In the genomic region with DNA sequence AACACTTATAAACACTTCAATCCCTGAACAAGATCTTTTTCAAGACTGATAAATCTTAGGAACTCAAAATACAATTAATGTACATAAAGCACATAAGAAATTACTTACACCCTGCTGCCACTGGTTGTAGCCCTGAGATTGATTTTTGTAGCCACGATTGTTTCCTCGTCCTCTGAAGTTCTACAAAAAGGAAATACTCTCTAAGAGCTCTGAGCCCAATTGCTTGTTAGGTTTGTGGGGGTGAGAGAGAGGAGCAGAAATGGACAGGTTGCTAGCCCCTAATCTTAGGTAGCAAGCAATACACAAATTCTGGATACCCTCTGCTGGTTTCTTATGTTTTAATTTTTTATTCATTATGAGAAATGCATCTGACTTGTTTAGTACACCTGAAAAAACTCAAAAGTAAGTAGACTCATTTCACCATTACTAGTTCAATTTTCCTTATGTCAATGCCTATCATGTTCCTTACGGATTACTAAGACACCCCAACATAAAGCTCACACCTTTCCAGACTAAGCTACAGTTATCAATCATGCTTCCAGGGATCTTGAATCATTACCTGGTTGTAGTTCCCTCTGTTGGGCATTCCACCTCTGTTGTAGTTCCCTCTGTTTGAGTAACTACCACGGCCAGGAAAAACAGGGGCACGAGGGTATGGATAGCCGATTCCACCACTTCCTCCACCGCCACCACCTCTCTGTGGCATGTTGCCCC, we compare ENCODE assay signal across 18 cellular contexts. TPM values are rescaled to one million over a fixed set of nuclear protein-coding genes. Genes with fewer than 3 reads are reported as not detected.
DNase-seq lines count a peak whose midpoint lies in the region; ATAC-seq, FAIRE-seq and TF ChIP-seq lines count a peak whose summit lies in the region.
"Had no signal": no experiment of that assay in that cellular context is flagged by ENCODE, and none has a peak within 500 bp of the region (broad histone marks: within the 10 kb centered on the region; RNA-seq: fewer than 3 reads in every experiment).

No MANE protein-coding gene starts in this region.

- H3K4me3 Mint-ChIP-seq in CD8-positive, alpha-beta T cell, result peak overlapping the region; percentile 55
- peak overlapping the region; percentile 37 for H3K4me3 Mint-ChIP-seq in activated CD4-positive, alpha-beta memory T cell treated with anti-CD3 and anti-CD28 coated beads, Interleukin-2, amount 10 ng/mL, durations not matched to agents 7 days and 5 days
- peak overlapping the region; percentile 11 for H3K4me3 Mint-ChIP-seq in memory B cell

- no peak for TF ChIP-seq RAD21 in A549 (conservative IDR thresholded peaks at IDR 0.05 in 1 of 2, IDR thresholded peaks at IDR 0.05 in 1 of 2)

- H3K9me3 ChIP-seq in A549, result no peaks in the 10 kb centered on the region
- H3K9me3 ChIP-seq in CD8-positive, alpha-beta T cell (ENCODE audit: low read length), result no peaks in the 10 kb centered on the region
- H3K9me3 ChIP-seq in gastrocnemius medialis, result no peaks in the 10 kb centered on the region
- H3K9me3 ChIP-seq: HAP-1, heart left ventricle, SJCRH30 had no signal

- peak overlapping the region; percentile 55 for H3K27ac Mint-ChIP-seq in CD8-positive, alpha-beta T cell
- H3K27ac Mint-ChIP-seq in activated CD4-positive, alpha-beta memory T cell treated with anti-CD3 and anti-CD28 coated beads, Interleukin-2, amount 10 ng/mL, durations not matched to agents 7 days and 5 days, result peak overlapping the region; percentile 70
- H3K27ac Mint-ChIP-seq in memory B cell, result peak overlapping the region; percentile 79

- DNase-seq in A549 (ENCODE audit: low read depth in 1 of 2, low spot score in 1 of 2) (no peak), memory B cell (ENCODE audit: low spot score in 2 of 2) (no peak), gastrocnemius medialis (no peak), DMS53 (lab: John Stamatoyannopoulos, UW) (no peak)
- no peak for DNase-seq in CD8-positive, alpha-beta T cell
- no peak for DNase-seq in activated CD4-positive, alpha-beta memory T cell treated with anti-CD3 and anti-CD28 coated beads, Interleukin-2, amount 10 ng/mL, durations not matched to agents 7 days and 5 days
- DNase-seq: central memory CD4-positive, alpha-beta T cell; erythroblast; heart left ventricle; kidney glomerular epithelial cell; right cardiac atrium; SJCRH30; stimulated activated CD4-positive, alpha-beta T cell treated with anti-CD3 and anti-CD28 coated beads, Interleukin-4, amount 100 ng/mL, for 4 hours; stimulated activated naive CD4-positive, alpha-beta T cell treated with Interleukin-2 at 50 U/mL for 16 hours; WERI-Rb-1 had no signal

- H3K9me3 Mint-ChIP-seq in CD8-positive, alpha-beta T cell, result no peaks in the 10 kb centered on the region
- no peaks in the 10 kb centered on the region for H3K9me3 Mint-ChIP-seq in activated CD4-positive, alpha-beta memory T cell treated with anti-CD3 and anti-CD28 coated beads, Interleukin-2, amount 10 ng/mL, durations not matched to agents 7 days and 5 days
- H3K9me3 Mint-ChIP-seq in memory B cell, result no peaks in the 10 kb centered on the region

- TF ChIP-seq POLR2A in A549 (IDR thresholded peaks at IDR 0.05; ENCODE audit: low read length), result no peak
- TF ChIP-seq POLR2A in gastrocnemius medialis (IDR thresholded peaks at IDR 0.05), result no peak

- peaks cover 88% of the 10 kb centered on the region for H3K36me3 Mint-ChIP-seq in CD8-positive, alpha-beta T cell
- H3K36me3 Mint-ChIP-seq in activated CD4-positive, alpha-beta memory T cell treated with anti-CD3 and anti-CD28 coated beads, Interleukin-2, amount 10 ng/mL, durations not matched to agents 7 days and 5 days (ENCODE audit: low read depth), result peaks cover 92% of the 10 kb centered on the region
- peaks cover 30% of the 10 kb centered on the region for H3K36me3 Mint-ChIP-seq in memory B cell

- CTCF ChIA-PET in A549 (lab: Yijun Ruan, JAX), result interaction anchor here (2.4 to 3.6 kb wide), 2 partner anchors 8 to 188 kb away, joined by 9 to 19 read pairs; no protein-coding TSS in a partner anchor
- CTCF ChIA-PET in CD8-positive, alpha-beta T cell (lab: Charles Lee), result interaction anchor here (1.1 to 1.2 kb wide), 2 partner anchors 11 to 54 kb away, joined by 3 to 4 read pairs; no protein-coding TSS in a partner anchor
- CTCF ChIA-PET in activated CD4-positive, alpha-beta memory T cell treated with anti-CD3 and anti-CD28 coated beads, Interleukin-2, amount 10 ng/mL, durations not matched to agents 7 days and 5 days (lab: Charles Lee), result interaction anchor here (0.8 to 3.2 kb wide), 3 partner anchors 19 to 187 kb away, joined by 3 to 15 read pairs (median 13); a partner anchor contains a TSS

- peak in 1 of 2 experiments; percentile 10; a peak in 1 of 6 replicates for ATAC-seq in A549
- ATAC-seq in CD8-positive, alpha-beta T cell, result peak; percentile 38
- no peak for ATAC-seq in memory B cell (ENCODE audit: low read depth)
- ATAC-seq in gastrocnemius medialis, result no peak
- no peak for ATAC-seq in HG03565 (IDR thresholded peaks at IDR 0.05; ENCODE audit: unreplicated experiment)
- no peak for ATAC-seq in GM18858 (IDR thresholded peaks at IDR 0.05; ENCODE audit: unreplicated experiment)
- ATAC-seq: heart left ventricle, right cardiac atrium had no signal

- peaks cover 71% of the 10 kb centered on the region for H3K36me3 ChIP-seq in CD8-positive, alpha-beta T cell (ENCODE audit: insufficient read depth, low read length)
- H3K36me3 ChIP-seq in gastrocnemius medialis, result peaks cover 0 to 99% of the 10 kb centered on the region in 2 donors

- TF ChIP-seq CTCF in A549 (IDR thresholded peaks at IDR 0.05) (no peak), gastrocnemius medialis (IDR thresholded peaks at IDR 0.05 in 4 of 5, conservative IDR thresholded peaks at IDR 0.05 in 1 of 5) (no peak)
- TF ChIP-seq CTCF in CD8-positive, alpha-beta T cell (IDR thresholded peaks at IDR 0.05), result no peak

- H3K27me3 ChIP-seq in CD8-positive, alpha-beta T cell (ENCODE audit: insufficient read depth, low read length), result no peaks in the 10 kb centered on the region
- H3K27me3 ChIP-seq in gastrocnemius medialis, result no peaks in the 10 kb centered on the region
- H3K27me3 ChIP-seq: heart left ventricle, SJCRH30 had no signal

- POLR2A ChIA-PET in A549 (lab: Yijun Ruan, JAX), result interaction anchor here (1.5 kb wide), 1 partner anchor 10 kb away, joined by 4 read pairs; no protein-coding TSS in a partner anchor
- POLR2A ChIA-PET in CD8-positive, alpha-beta T cell (lab: Charles Lee), result interaction anchor here (1.3 to 23.6 kb wide), 4 partner anchors 8 to 116 kb away, joined by 5 to 762 read pairs (median 10); a partner anchor contains a TSS
- POLR2A ChIA-PET in activated CD4-positive, alpha-beta memory T cell treated with anti-CD3 and anti-CD28 coated beads, Interleukin-2, amount 10 ng/mL, durations not matched to agents 7 days and 5 days (lab: Charles Lee), result interaction anchor here (1.0 to 21.6 kb wide), 4 partner anchors 7 to 188 kb away, joined by 4 to 925 read pairs (median 68); a partner anchor contains a TSS

- FAIRE-seq in A549 (lab: Jason Lieb, UNC), result no peak

- H3K4me2 ChIP-seq in A549, result no peak overlapping the region

- peaks cover 52% of the 10 kb centered on the region for H3K4me1 ChIP-seq in A549
- H3K4me1 ChIP-seq in CD8-positive, alpha-beta T cell (ENCODE audit: insufficient read depth, low read length), result peaks cover 86% of the 10 kb centered on the region
- peaks cover 27 to 36% of the 10 kb centered on the region in 2 donors for H3K4me1 ChIP-seq in gastrocnemius medialis
- H3K4me1 ChIP-seq: SJCRH30 had no signal

- H3K27ac ChIP-seq in A549 (no peak overlapping the region), gastrocnemius medialis (peak overlapping the region in 1 of 4 donors; percentile 100)
- H3K27ac ChIP-seq in CD8-positive, alpha-beta T cell (ENCODE audit: low read depth, low read length), result no peak overlapping the region
- H3K27ac ChIP-seq: SJCRH30, WERI-Rb-1 had no signal

- no peak overlapping the region for H3K4me3 ChIP-seq in A549
- H3K4me3 ChIP-seq in CD8-positive, alpha-beta T cell (ENCODE audit: low read depth, low read length), result no peak overlapping the region
- H3K4me3 ChIP-seq in gastrocnemius medialis, result no peak overlapping the region
- H3K4me3 ChIP-seq: HAP-1, SJCRH30 had no signal

- WGBS in A549 (ENCODE audit: missing lambda C conversion rate), result 89% methylated on average over 7 of the region's 7 CpGs

- TF ChIP-seq EP300 in A549 (IDR thresholded peaks at IDR 0.05), result no peak

- H3K27me3 Mint-ChIP-seq in CD8-positive, alpha-beta T cell (ENCODE audit: low read depth), result no peaks in the 10 kb centered on the region
- H3K27me3 Mint-ChIP-seq in activated CD4-positive, alpha-beta memory T cell treated with anti-CD3 and anti-CD28 coated beads, Interleukin-2, amount 10 ng/mL, durations not matched to agents 7 days and 5 days, result no peaks in the 10 kb centered on the region
- H3K27me3 Mint-ChIP-seq in memory B cell, result no peaks in the 10 kb centered on the region

- peaks cover 89% of the 10 kb centered on the region for H3K4me1 Mint-ChIP-seq in CD8-positive, alpha-beta T cell (ENCODE audit: low read depth)
- H3K4me1 Mint-ChIP-seq in activated CD4-positive, alpha-beta memory T cell treated with anti-CD3 and anti-CD28 coated beads, Interleukin-2, amount 10 ng/mL, durations not matched to agents 7 days and 5 days, result peaks cover 80% of the 10 kb centered on the region
- peaks cover 21% of the 10 kb centered on the region for H3K4me1 Mint-ChIP-seq in memory B cell

- in situ Hi-C loops in gastrocnemius medialis (cut with MboI; ENCODE audit: low sequenced_read_pairs in 4 of 4), result loop anchor here in 2 of 4 donors (25.0 kb wide), 2 partner anchors 107 to 1593 kb away; a partner anchor contains a TSS

- intact Hi-C loops in CD8-positive, alpha-beta T cell (cut with DNase I, micrococcal nuclease), result loop anchor here in 1 of 2 experiments (1.0 kb wide), 1 partner anchor 13 kb away; no protein-coding TSS in a partner anchor
- intact Hi-C loops in gastrocnemius medialis (cut with DNase I; ENCODE audit: low total_unique reads), result no loop called here

RNA-seq across cellular contexts. Expression of a gene that starts 9.3 kb away (rescaled TPM):
- polyA plus RNA-seq in A549 (2011; rRNA removed), result 345 and 529 TPM in 2 replicates
- polyA plus RNA-seq in A549 (2012; cell fraction: cytosol; rRNA removed), result 132 and 167 TPM in 2 replicates
- polyA plus RNA-seq in A549 (2012; cell fraction: nucleus; rRNA removed), result 136 and 185 TPM in 2 replicates
- polyA plus RNA-seq in A549 (2017; fragmentation: RNase III; extraction: RNeasy Plus Mini Kit Qiagen cat#74134 plus additional on column Dnase treatment), result 449 to 465 TPM (median 455 TPM) in 3 replicates
- 330 and 400 TPM in 2 replicates for polyA minus RNA-seq in A549 (2011; rRNA and poly(A)+ RNA removed)
- 100 to 1,000 TPM; 411 to 415 TPM for total RNA-seq in CD8-positive, alpha-beta T cell
- total RNA-seq in activated CD4-positive, alpha-beta memory T cell treated with anti-CD3 and anti-CD28 coated beads, Interleukin-2, amount 10 ng/mL, durations not matched to agents 7 days and 5 days, result 100 to 1,000 TPM; 364 to 371 TPM
- 100 to 1,000 TPM; 167 to 243 (median 207) TPM for total RNA-seq in gastrocnemius medialis

RNA-seq across cellular contexts. Expression of a gene that starts 19.6 kb away (rescaled TPM):
- polyA plus RNA-seq in A549 (2011; rRNA removed), result 28.1 and 65.4 TPM in 2 replicates
- polyA plus RNA-seq in A549 (2012; cell fraction: cytosol; rRNA removed), result 12.6 and 14.4 TPM in 2 replicates
- polyA plus RNA-seq in A549 (2012; cell fraction: nucleus; rRNA removed), result 3.5 and 6.2 TPM in 2 replicates
- polyA plus RNA-seq in A549 (2017; fragmentation: RNase III; extraction: RNeasy Plus Mini Kit Qiagen cat#74134 plus additional on column Dnase treatment), result 64.4 to 78.2 TPM (median 74.6 TPM) in 3 replicates
- polyA minus RNA-seq in A549 (2011; rRNA and poly(A)+ RNA removed), result 6.1 and 6.7 TPM in 2 replicates
- total RNA-seq in CD8-positive, alpha-beta T cell, result 10 to 100 TPM; 17.4 to 17.7 TPM
- total RNA-seq in activated CD4-positive, alpha-beta memory T cell treated with anti-CD3 and anti-CD28 coated beads, Interleukin-2, amount 10 ng/mL, durations not matched to agents 7 days and 5 days, result 10 to 100 TPM; 22.2 to 22.9 TPM
- total RNA-seq in gastrocnemius medialis, result 10 to 100 TPM; 22.7 to 72.0 (median 35.4) TPM
